ENCODE assay signal across 8 cellular contexts in the genomic region with DNA sequence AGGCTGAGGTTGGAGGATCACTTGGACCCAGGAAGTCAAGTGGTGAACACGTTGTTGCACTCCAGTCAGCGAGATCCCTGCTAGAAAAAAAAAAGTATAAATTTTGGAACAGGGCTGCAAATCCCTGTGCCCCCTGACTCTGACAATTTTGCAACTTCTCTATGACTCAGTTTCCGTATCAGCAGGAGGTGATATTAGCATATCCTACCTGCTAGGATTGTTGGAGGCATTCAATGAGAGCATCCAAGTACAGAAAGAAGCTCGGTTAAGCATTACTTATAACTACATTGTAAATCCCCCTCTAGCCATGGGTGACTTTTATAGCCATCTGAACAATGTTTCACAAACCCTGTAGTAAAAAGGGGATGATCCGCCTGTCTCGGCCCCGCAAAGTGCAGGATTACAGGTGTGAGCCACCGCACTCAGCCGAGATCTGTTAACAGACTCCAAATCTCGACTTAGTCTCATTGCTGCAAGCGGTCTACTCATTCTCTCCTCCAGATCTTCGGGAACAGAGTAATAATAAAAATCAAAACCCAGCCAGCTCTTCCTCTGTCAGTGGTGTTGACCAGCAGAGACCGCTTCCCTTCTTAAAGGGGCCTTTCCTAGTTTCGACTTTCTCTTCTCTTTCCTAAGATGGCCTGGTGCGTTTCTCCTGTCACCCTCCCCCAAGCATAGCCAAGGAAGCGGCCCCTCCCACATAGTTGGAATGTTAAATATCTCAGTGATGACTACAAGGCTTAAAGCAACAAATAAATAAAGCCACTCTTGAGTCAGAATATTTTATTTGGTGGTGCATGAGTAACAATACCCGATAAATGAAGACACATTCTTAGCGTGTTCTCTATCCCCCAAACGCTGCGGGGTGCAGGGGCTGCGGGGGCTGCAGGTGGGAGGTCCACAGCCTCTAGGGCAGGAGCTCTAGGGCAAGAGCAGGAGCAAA. TPM values are rescaled to one million over a fixed set of nuclear protein-coding genes. Genes with fewer than 3 reads are reported as not detected.
A peak's percentile ranks its signal among the peaks of the same experiment; 100 is the strongest.
DNase-seq lines count a peak whose midpoint lies in the region; ATAC-seq and TF ChIP-seq lines count a peak whose summit lies in the region.

No MANE protein-coding gene starts in this region.

- H3K27me3 Mint-ChIP-seq in activated naive CD4-positive, alpha-beta T cell treated with anti-CD3 and anti-CD28 coated beads, Interleukin-2, amount 50 U/mL, for 24 hours = no peaks in the 10 kb centered on the region
- H3K27me3 Mint-ChIP-seq in activated CD8-positive, alpha-beta T cell treated with anti-CD3 and anti-CD28 coated beads, Interleukin-2, amount 10 ng/mL, durations not matched to agents 7 days and 5 days (ENCODE audit: low read depth) = peaks cover 5% of the 10 kb centered on the region

- H3K4me3 ChIP-seq in heart right ventricle (peak overlapping the region in 8 of 10 donors; percentile 14 to 73 (median 51)), psoas muscle (peak overlapping the region; percentile 76)

- no peak overlapping the region for H3K27ac Mint-ChIP-seq in activated naive CD4-positive, alpha-beta T cell treated with anti-CD3 and anti-CD28 coated beads, Interleukin-2, amount 50 U/mL, for 24 hours
- no peak overlapping the region for H3K27ac Mint-ChIP-seq in activated CD8-positive, alpha-beta T cell treated with anti-CD3 and anti-CD28 coated beads, Interleukin-2, amount 10 ng/mL, durations not matched to agents 7 days and 5 days

- H3K27ac ChIP-seq in heart right ventricle (peak overlapping the region; percentile 30 to 92 (median 78)), psoas muscle (peak overlapping the region; percentile 64)

- no peak for TF ChIP-seq CTCF in heart right ventricle (IDR thresholded peaks at IDR 0.05)
- no peak for TF ChIP-seq CTCF in psoas muscle (IDR thresholded peaks at IDR 0.05)

- no peaks in the 10 kb centered on the region for H3K36me3 ChIP-seq in heart right ventricle
- H3K36me3 ChIP-seq in psoas muscle (ENCODE audit: insufficient read depth in 1 of 2, low read depth in 1 of 2) = no peaks in the 10 kb centered on the region

- H3K4me1 ChIP-seq in heart right ventricle = peaks cover 2 to 50% (median 22%) of the 10 kb centered on the region in 9 donors
- H3K4me1 ChIP-seq in psoas muscle = peaks cover 16% of the 10 kb centered on the region

- no peaks in the 10 kb centered on the region for H3K36me3 Mint-ChIP-seq in activated naive CD4-positive, alpha-beta T cell treated with anti-CD3 and anti-CD28 coated beads, Interleukin-2, amount 50 U/mL, for 24 hours
- no peaks in the 10 kb centered on the region for H3K36me3 Mint-ChIP-seq in activated CD8-positive, alpha-beta T cell treated with anti-CD3 and anti-CD28 coated beads, Interleukin-2, amount 10 ng/mL, durations not matched to agents 7 days and 5 days (ENCODE audit: low read depth)

- intact Hi-C loops in heart right ventricle (cut with DNase I) = loop anchor here in 3 of 10 donors (5.0 to 10.0 kb wide), 3 partner anchors 54 to 161 kb away; no protein-coding TSS in a partner anchor
- intact Hi-C loops in psoas muscle (cut with DNase I) = loop anchor here in 1 of 2 donors (2.0 kb wide), 1 partner anchor 84 kb away; a partner anchor contains a TSS

- CTCF ChIA-PET in activated CD8-positive, alpha-beta T cell treated with anti-CD3 and anti-CD28 coated beads, Interleukin-2, amount 10 ng/mL, durations not matched to agents 7 days and 5 days (lab: Charles Lee) = interaction anchor here (1.2 to 4.1 kb wide), 3 partner anchors 10 to 163 kb away, joined by 4 to 18 read pairs (median 5); a partner anchor contains a TSS

- H3K4me3 Mint-ChIP-seq in activated naive CD4-positive, alpha-beta T cell treated with anti-CD3 and anti-CD28 coated beads, Interleukin-2, amount 50 U/mL, for 24 hours = peak overlapping the region; percentile 19
- peak overlapping the region; percentile 82 for H3K4me3 Mint-ChIP-seq in activated CD8-positive, alpha-beta T cell treated with anti-CD3 and anti-CD28 coated beads, Interleukin-2, amount 10 ng/mL, durations not matched to agents 7 days and 5 days

- no peaks in the 10 kb centered on the region for H3K9me3 ChIP-seq in heart right ventricle
- H3K9me3 ChIP-seq in psoas muscle = no peaks in the 10 kb centered on the region

- ATAC-seq in activated CD8-positive, alpha-beta T cell treated with anti-CD3 and anti-CD28 coated beads, Interleukin-2, amount 10 ng/mL, durations not matched to agents 7 days and 5 days = no peak
- ATAC-seq in heart right ventricle = peak in 5 of 8 donors; percentile 18 to 51 (median 37)
- ATAC-seq in psoas muscle = peak; percentile 40 to 56 (median 50)
- no peak for ATAC-seq in HG03354 (IDR thresholded peaks at IDR 0.05; ENCODE audit: poor library complexity, severe bottlenecking, unreplicated experiment)

- 18 to 19% methylated on average over 21 of the region's 21 CpGs for WGBS in heart right ventricle, 2 donors
- WGBS in psoas muscle, 3 donors = 24 to 32% (median 26%) methylated on average over 21 of the region's 21 CpGs

- POLR2A ChIA-PET in activated CD8-positive, alpha-beta T cell treated with anti-CD3 and anti-CD28 coated beads, Interleukin-2, amount 10 ng/mL, durations not matched to agents 7 days and 5 days (lab: Charles Lee) = interaction anchor here (0.9 to 2.7 kb wide), 4 partner anchors 9 to 85 kb away, joined by 3 to 15 read pairs (median 4); no protein-coding TSS in a partner anchor

- DNase-seq in activated naive CD4-positive, alpha-beta T cell (lab: John Stamatoyannopoulos, UW) = no peak
- no peak for DNase-seq in activated CD8-positive, alpha-beta T cell treated with anti-CD3 and anti-CD28 coated beads, Interleukin-2, amount 10 ng/mL, durations not matched to agents 7 days and 5 days
- DNase-seq in heart right ventricle (peak in 1 of 2 donors; percentile 60), psoas muscle (peak; percentile 56 to 66), SHP77 treated with DMSO at 0.1 percent for 48 hours (lab: John Stamatoyannopoulos, UW) (no peak), DMS79 treated with DMSO at 0.1 percent for 48 hours (lab: John Stamatoyannopoulos, UW) (no peak)

- peaks cover 15% of the 10 kb centered on the region for H3K4me1 Mint-ChIP-seq in activated naive CD4-positive, alpha-beta T cell treated with anti-CD3 and anti-CD28 coated beads, Interleukin-2, amount 50 U/mL, for 24 hours
- peaks cover 46% of the 10 kb centered on the region for H3K4me1 Mint-ChIP-seq in activated CD8-positive, alpha-beta T cell treated with anti-CD3 and anti-CD28 coated beads, Interleukin-2, amount 10 ng/mL, durations not matched to agents 7 days and 5 days (ENCODE audit: low read depth)

- H3K9me3 Mint-ChIP-seq in activated naive CD4-positive, alpha-beta T cell treated with anti-CD3 and anti-CD28 coated beads, Interleukin-2, amount 50 U/mL, for 24 hours = no peaks in the 10 kb centered on the region
- no peaks in the 10 kb centered on the region for H3K9me3 Mint-ChIP-seq in activated CD8-positive, alpha-beta T cell treated with anti-CD3 and anti-CD28 coated beads, Interleukin-2, amount 10 ng/mL, durations not matched to agents 7 days and 5 days (ENCODE audit: insufficient read depth)

- H3K27me3 ChIP-seq in heart right ventricle (no peaks in the 10 kb centered on the region), psoas muscle (ENCODE audit: insufficient read depth in 3 of 3, low read length in 2 of 3) (no peaks in the 10 kb centered on the region)

RNA-seq across cellular contexts. Expression of a gene that starts 10.3 kb away (rescaled TPM):
- total RNA-seq in activated CD8-positive, alpha-beta T cell treated with anti-CD3 and anti-CD28 coated beads, Interleukin-2, amount 10 ng/mL, durations not matched to agents 7 days and 5 days = 10 to 100 TPM; 15.0 to 17.6 TPM
- total RNA-seq in heart right ventricle = 10 to 100 TPM in 3 of 10 donors, 1 to 10 TPM in 7; 6.5 to 13.2 (median 8.9) TPM
- 10 to 100 TPM in 1 of 2 donors, 1 to 10 TPM in 1; 2.8 to 11.8 TPM for polyA plus RNA-seq in heart right ventricle
- total RNA-seq in psoas muscle = 10 to 100 TPM in 3 of 4 donors, 1 to 10 TPM in 1; 9.6 to 22.4 (median 13.7) TPM
- polyA plus RNA-seq in psoas muscle = 1 to 10 TPM; 3.1 to 9.9 (median 4.9) TPM

RNA-seq across cellular contexts. Expression of a gene that starts 25.7 kb away (rescaled TPM):
- total RNA-seq in activated CD8-positive, alpha-beta T cell treated with anti-CD3 and anti-CD28 coated beads, Interleukin-2, amount 10 ng/mL, durations not matched to agents 7 days and 5 days = under 1 TPM; 0.10 to 0.13 TPM
- total RNA-seq in heart right ventricle (1 to 10 TPM in 7 of 10 donors, under 1 TPM in 3; 0.56 to 3.7 (median 1.8) TPM), psoas muscle (under 1 TPM; 0.13 to 0.73 (median 0.32) TPM)
- polyA plus RNA-seq in heart right ventricle (under 1 TPM; 0.23 to 0.88 TPM), psoas muscle (under 1 TPM; 0.06 to 0.42 (median 0.08) TPM)

Comparison
In these comparisons a context has a peak if more than half of its experiments do, and no peak if none do; other contexts are left out.
1. DNase-seq: peak in psoas muscle (2 of 2); none in activated naive CD4-positive, alpha-beta T cell (0 of 4), activated CD8-positive, alpha-beta T cell treated with anti-CD3 and anti-CD28 coated beads, Interleukin-2, amount 10 ng/mL, durations not matched to agents 7 days and 5 days (single experiment), SHP77 treated with DMSO at 0.1 percent for 48 hours (single experiment) and DMS79 treated with DMSO at 0.1 percent for 48 hours (single experiment).
2. ATAC-seq: peak in heart right ventricle (5 of 8) and psoas muscle (4 of 4); none in activated CD8-positive, alpha-beta T cell treated with anti-CD3 and anti-CD28 coated beads, Interleukin-2, amount 10 ng/mL, durations not matched to agents 7 days and 5 days (single experiment) and HG03354 (single experiment).